1 cellular context compared by ENCODE assay signal in genomic region chr16:57384248-57385070, GRCh38.
TF ChIP-seq lines count a peak whose summit lies in the region.

No MANE protein-coding gene starts in this region.

TF ChIP-seq in HepG2, 621 proteins besides CTCF, POLR2A, EP300 and RAD21 (continued from another document and continues in another):
- no peak for TF ChIP-seq ZBTB40 (IDR thresholded peaks at IDR 0.05)
- 0 out of 2 replicates have a peak, but pooled peaks have one; percentile 39 for TF ChIP-seq ZBTB40 (CRISPR knock-in tag; IDR thresholded peaks at IDR 0.05)
- peak; percentile 70 for TF ChIP-seq ZNF317 (CRISPR knock-in tag; IDR thresholded peaks at IDR 0.05)
- TF ChIP-seq ZNF503 (CRISPR knock-in tag; IDR thresholded peaks at IDR 0.05) = peak; percentile 15; the same call in 1 of the 2 replicates
- peak; percentile 43 for TF ChIP-seq PAXIP1 (CRISPR knock-in tag; conservative IDR thresholded peaks at IDR 0.05)
- TF ChIP-seq EZH2 (conservative IDR thresholded peaks at IDR 0.05; ENCODE audit: low read depth, low read length) = no peak
- TF ChIP-seq TFDP2 (CRISPR knock-in tag; IDR thresholded peaks at IDR 0.05) = no peak
- no peak for TF ChIP-seq ZNF20 (CRISPR knock-in tag; IDR thresholded peaks at IDR 0.05)
- TF ChIP-seq SIX4 (CRISPR knock-in tag; IDR thresholded peaks at IDR 0.05) = no peak
- peak; percentile 99 for TF ChIP-seq AGO2 (optimal IDR thresholded peaks at IDR 0.05; ENCODE audit: low read depth, low read length)
- TF ChIP-seq DRAP1 (CRISPR knock-in tag; IDR thresholded peaks at IDR 0.05) = no peak; the same call in 1 of the 2 replicates
- TF ChIP-seq MED13 (CRISPR knock-in tag; IDR thresholded peaks at IDR 0.05) = no peak
- no peak for TF ChIP-seq PHF8 (CRISPR knock-in tag; IDR thresholded peaks at IDR 0.05)
- TF ChIP-seq POLR2AphosphoS5 (IDR thresholded peaks at IDR 0.05; ENCODE audit: low read depth, low read length) = peak; percentile 41
- TF ChIP-seq MIXL1 (CRISPR knock-in tag; IDR thresholded peaks at IDR 0.05) = no peak
- no peak for TF ChIP-seq TBX2 (CRISPR knock-in tag; IDR thresholded peaks at IDR 0.05; ENCODE audit: borderline replicate concordance)
- peak; percentile 81 for TF ChIP-seq ZNF333 (CRISPR knock-in tag; IDR thresholded peaks at IDR 0.05; ENCODE audit: borderline replicate concordance)
- no peak for TF ChIP-seq EHMT2 (IDR thresholded peaks at IDR 0.05; ENCODE audit: borderline replicate concordance, low read depth, low read length)
- 0 out of 2 replicates have a peak, but pooled peaks have one; percentile 7 for TF ChIP-seq PRDM15 (CRISPR knock-in tag; IDR thresholded peaks at IDR 0.05)
- TF ChIP-seq NRL (CRISPR knock-in tag; IDR thresholded peaks at IDR 0.05; ENCODE audit: borderline replicate concordance) = peak; percentile 72
- no peak for TF ChIP-seq RCOR2 (CRISPR knock-in tag; IDR thresholded peaks at IDR 0.05)
- TF ChIP-seq AHR (CRISPR knock-in tag; IDR thresholded peaks at IDR 0.05) = 0 out of 2 replicates have a peak, but pooled peaks have one; percentile 45
- no peak; the same call in 1 of the 2 replicates for TF ChIP-seq STAG1 (CRISPR knock-in tag; IDR thresholded peaks at IDR 0.05)
- TF ChIP-seq RBM22 (optimal IDR thresholded peaks at IDR 0.05; ENCODE audit: low read length) = peak; percentile 98
- no peak for TF ChIP-seq NFAT5 (CRISPR knock-in tag; IDR thresholded peaks at IDR 0.05)
- no peak for TF ChIP-seq ZNF136 (CRISPR knock-in tag; IDR thresholded peaks at IDR 0.05; ENCODE audit: low read depth)
- no peak for TF ChIP-seq PLRG1 (conservative IDR thresholded peaks at IDR 0.05)
- TF ChIP-seq ZNF224 (CRISPR knock-in tag; IDR thresholded peaks at IDR 0.05) = 0 out of 2 replicates have a peak, but pooled peaks have one; percentile 59
- no peak for TF ChIP-seq ZNF292 (CRISPR knock-in tag; IDR thresholded peaks at IDR 0.05; ENCODE audit: borderline replicate concordance, low read depth)
